2 cellular contexts compared by ENCODE assay signal in genomic region chr16:30995927-30996323, GRCh38.
TF ChIP-seq lines count a peak whose summit lies in the region.

No MANE protein-coding gene starts in this region.

TF ChIP-seq in A549, 52 proteins besides CTCF, POLR2A, EP300 and RAD21:
- TF ChIP-seq MAX (IDR thresholded peaks at IDR 0.05) (no peak), CHD4 (IDR thresholded peaks at IDR 0.05; ENCODE audit: borderline replicate concordance) (no peak), CHD2 (IDR thresholded peaks at IDR 0.05; ENCODE audit: low read length, partially characterized antibody) (no peak), ZC3H11A (IDR thresholded peaks at IDR 0.05) (no peak), BHLHE40 (IDR thresholded peaks at IDR 0.05; ENCODE audit: low read depth, low read length) (no peak), FOXS1 (CRISPR knock-in tag; IDR thresholded peaks at IDR 0.05) (no peak), ZNF302 (CRISPR knock-in tag; IDR thresholded peaks at IDR 0.05) (no peak), MAZ (IDR thresholded peaks at IDR 0.05; ENCODE audit: borderline replicate concordance, low read depth, low read length) (no peak), ZFP36 (IDR thresholded peaks at IDR 0.05; ENCODE audit: borderline replicate concordance, partially characterized antibody) (no peak), JUN (IDR thresholded peaks at IDR 0.05) (no peak), KDM1A (IDR thresholded peaks at IDR 0.05; ENCODE audit: low read depth) (no peak), BCL3 (IDR thresholded peaks at IDR 0.05) (no peak), EHMT2 (IDR thresholded peaks at IDR 0.05; ENCODE audit: low read depth) (no peak), TFCP2L1 (CRISPR knock-in tag; IDR thresholded peaks at IDR 0.05) (no peak), SREBF2 (IDR thresholded peaks at IDR 0.05) (no peak), JUNB (IDR thresholded peaks at IDR 0.05) (no peak), FOSL2 (IDR thresholded peaks at IDR 0.05) (no peak), FOSL2 (CRISPR knock-in tag; IDR thresholded peaks at IDR 0.05) (no peak)

TF ChIP-seq in GM12878, 131 proteins besides CTCF, POLR2A, EP300 and RAD21:
- TF ChIP-seq ASH2L (IDR thresholded peaks at IDR 0.05; ENCODE audit: borderline replicate concordance, low read depth) (no peak), HDAC2 (IDR thresholded peaks at IDR 0.05) (no peak), ZNF622 (IDR thresholded peaks at IDR 0.05) (no peak), SUZ12 (IDR thresholded peaks at IDR 0.05; ENCODE audit: unreplicated experiment) (no peak), PAX5 (IDR thresholded peaks at IDR 0.05; ENCODE audit: borderline replicate concordance, low read depth, low read length) (no peak), SPI1 (IDR thresholded peaks at IDR 0.05; ENCODE audit: borderline replicate concordance, insufficient read depth, low read depth, low read length) (no peak), ZNF384 (IDR thresholded peaks at IDR 0.05; ENCODE audit: borderline replicate concordance, low read depth, low read length) (no peak), ELK1 (IDR thresholded peaks at IDR 0.05; ENCODE audit: low read depth, low read length) (no peak), E4F1 (IDR thresholded peaks at IDR 0.05; ENCODE audit: borderline replicate concordance, partially characterized antibody) (no peak), SREBF2 (IDR thresholded peaks at IDR 0.05; ENCODE audit: low read length) (no peak), ZNF592 (IDR thresholded peaks at IDR 0.05) (no peak), MYC (IDR thresholded peaks at IDR 0.05; ENCODE audit: insufficient read depth, insufficient read length, insufficient replicate concordance, low read length, severe bottlenecking) (no peak), EZH2 (IDR thresholded peaks at IDR 0.05; ENCODE audit: borderline replicate concordance, control insufficient read depth, low read depth, low read length) (no peak)
